Comparison of ENCODE assay signal across 1 cellular context in the genomic region with DNA sequence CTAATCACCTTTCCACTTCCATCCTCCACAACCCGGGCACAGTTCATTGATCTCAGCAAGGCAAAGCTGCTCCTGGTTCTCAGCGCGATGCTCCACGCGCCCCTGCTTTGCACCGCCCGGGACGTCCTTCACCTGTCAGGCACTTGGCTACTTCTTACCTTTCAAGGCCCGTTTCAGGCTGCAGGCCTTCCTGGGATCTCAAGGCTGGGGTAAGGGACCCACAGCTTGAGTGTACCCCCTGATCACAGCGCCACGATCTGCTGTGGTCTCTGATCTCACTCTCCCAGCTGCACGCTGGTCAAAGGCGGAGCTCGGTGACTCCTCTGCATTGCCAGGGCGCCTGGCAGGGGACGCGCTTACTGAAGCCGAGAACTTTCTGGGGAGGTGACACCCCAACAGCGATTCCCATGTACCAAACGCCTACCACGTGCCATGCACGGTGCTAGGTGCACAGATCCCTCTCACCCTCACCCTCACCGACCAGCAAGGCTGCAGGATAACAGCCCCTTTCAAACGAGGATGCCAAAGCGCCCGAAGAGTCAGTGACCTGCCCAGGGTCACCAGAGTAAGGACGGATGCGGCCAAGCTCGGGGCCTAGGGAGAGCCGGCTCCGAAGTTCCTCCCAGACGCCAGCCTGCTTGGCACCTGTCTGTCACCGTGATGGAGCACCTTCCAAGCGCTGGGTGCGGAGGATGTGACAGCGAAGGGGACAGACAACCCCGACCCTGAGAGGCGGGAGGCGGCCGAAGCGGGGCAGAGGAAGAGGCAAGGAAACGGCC.
TF ChIP-seq lines count a peak whose summit lies in the region.

No MANE protein-coding gene starts in this region.

TF ChIP-seq in HepG2, 621 proteins besides CTCF, POLR2A, EP300 and RAD21 (continued from another document and continues in another):
- TF ChIP-seq, protein P1, sequence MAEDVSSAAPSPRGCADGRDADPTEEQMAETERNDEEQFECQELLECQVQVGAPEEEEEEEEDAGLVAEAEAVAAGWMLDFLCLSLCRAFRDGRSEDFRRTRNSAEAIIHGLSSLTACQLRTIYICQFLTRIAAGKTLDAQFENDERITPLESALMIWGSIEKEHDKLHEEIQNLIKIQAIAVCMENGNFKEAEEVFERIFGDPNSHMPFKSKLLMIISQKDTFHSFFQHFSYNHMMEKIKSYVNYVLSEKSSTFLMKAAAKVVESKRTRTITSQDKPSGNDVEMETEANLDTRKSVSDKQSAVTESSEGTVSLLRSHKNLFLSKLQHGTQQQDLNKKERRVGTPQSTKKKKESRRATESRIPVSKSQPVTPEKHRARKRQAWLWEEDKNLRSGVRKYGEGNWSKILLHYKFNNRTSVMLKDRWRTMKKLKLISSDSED (CRISPR knock-in tag; IDR thresholded peaks at IDR 0.05) = no peak
- TF ChIP-seq, protein P2, sequence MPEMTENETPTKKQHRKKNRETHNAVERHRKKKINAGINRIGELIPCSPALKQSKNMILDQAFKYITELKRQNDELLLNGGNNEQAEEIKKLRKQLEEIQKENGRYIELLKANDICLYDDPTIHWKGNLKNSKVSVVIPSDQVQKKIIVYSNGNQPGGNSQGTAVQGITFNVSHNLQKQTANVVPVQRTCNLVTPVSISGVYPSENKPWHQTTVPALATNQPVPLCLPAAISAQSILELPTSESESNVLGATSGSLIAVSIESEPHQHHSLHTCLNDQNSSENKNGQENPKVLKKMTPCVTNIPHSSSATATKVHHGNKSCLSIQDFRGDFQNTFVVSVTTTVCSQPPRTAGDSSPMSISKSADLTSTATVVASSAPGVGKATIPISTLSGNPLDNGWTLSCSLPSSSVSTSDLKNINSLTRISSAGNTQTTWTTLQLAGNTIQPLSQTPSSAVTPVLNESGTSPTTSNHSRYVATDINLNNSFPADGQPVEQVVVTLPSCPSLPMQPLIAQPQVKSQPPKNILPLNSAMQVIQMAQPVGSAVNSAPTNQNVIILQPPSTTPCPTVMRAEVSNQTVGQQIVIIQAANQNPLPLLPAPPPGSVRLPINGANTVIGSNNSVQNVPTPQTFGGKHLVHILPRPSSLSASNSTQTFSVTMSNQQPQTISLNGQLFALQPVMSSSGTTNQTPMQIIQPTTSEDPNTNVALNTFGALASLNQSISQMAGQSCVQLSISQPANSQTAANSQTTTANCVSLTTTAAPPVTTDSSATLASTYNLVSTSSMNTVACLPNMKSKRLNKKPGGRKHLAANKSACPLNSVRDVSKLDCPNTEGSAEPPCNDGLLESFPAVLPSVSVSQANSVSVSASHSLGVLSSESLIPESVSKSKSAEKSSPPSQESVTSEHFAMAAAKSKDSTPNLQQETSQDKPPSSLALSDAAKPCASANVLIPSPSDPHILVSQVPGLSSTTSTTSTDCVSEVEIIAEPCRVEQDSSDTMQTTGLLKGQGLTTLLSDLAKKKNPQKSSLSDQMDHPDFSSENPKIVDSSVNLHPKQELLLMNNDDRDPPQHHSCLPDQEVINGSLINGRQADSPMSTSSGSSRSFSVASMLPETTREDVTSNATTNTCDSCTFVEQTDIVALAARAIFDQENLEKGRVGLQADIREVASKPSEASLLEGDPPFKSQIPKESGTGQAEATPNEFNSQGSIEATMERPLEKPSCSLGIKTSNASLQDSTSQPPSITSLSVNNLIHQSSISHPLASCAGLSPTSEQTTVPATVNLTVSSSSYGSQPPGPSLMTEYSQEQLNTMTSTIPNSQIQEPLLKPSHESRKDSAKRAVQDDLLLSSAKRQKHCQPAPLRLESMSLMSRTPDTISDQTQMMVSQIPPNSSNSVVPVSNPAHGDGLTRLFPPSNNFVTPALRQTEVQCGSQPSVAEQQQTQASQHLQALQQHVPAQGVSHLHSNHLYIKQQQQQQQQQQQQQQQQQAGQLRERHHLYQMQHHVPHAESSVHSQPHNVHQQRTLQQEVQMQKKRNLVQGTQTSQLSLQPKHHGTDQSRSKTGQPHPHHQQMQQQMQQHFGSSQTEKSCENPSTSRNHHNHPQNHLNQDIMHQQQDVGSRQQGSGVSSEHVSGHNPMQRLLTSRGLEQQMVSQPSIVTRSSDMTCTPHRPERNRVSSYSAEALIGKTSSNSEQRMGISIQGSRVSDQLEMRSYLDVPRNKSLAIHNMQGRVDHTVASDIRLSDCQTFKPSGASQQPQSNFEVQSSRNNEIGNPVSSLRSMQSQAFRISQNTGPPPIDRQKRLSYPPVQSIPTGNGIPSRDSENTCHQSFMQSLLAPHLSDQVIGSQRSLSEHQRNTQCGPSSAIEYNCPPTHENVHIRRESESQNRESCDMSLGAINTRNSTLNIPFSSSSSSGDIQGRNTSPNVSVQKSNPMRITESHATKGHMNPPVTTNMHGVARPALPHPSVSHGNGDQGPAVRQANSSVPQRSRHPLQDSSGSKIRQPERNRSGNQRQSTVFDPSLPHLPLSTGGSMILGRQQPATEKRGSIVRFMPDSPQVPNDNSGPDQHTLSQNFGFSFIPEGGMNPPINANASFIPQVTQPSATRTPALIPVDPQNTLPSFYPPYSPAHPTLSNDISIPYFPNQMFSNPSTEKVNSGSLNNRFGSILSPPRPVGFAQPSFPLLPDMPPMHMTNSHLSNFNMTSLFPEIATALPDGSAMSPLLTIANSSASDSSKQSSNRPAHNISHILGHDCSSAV (CRISPR knock-in tag; IDR thresholded peaks at IDR 0.05; ENCODE audit: borderline replicate concordance) = no peak
- TF ChIP-seq IRF2 (CRISPR knock-in tag; IDR thresholded peaks at IDR 0.05) (peak; percentile 49; the same call in 1 of the 2 replicates), ARHGAP35 (CRISPR knock-in tag; IDR thresholded peaks at IDR 0.05; ENCODE audit: borderline replicate concordance) (no peak; the same call in 1 of the 2 replicates), KLF6 (CRISPR knock-in tag; IDR thresholded peaks at IDR 0.05) (no peak), ZNF782 (CRISPR knock-in tag; IDR thresholded peaks at IDR 0.05; ENCODE audit: borderline replicate concordance) (no peak), POLR2AphosphoS5 (IDR thresholded peaks at IDR 0.05; ENCODE audit: low read depth, low read length) (no peak), SOX13 (IDR thresholded peaks at IDR 0.05) (no peak), SOX13 (CRISPR knock-in tag; conservative IDR thresholded peaks at IDR 0.05 in 1 of 2, IDR thresholded peaks at IDR 0.05 in 1 of 2) (no peak), ZFP36L2 (CRISPR knock-in tag; IDR thresholded peaks at IDR 0.05) (no peak), NFIC (IDR thresholded peaks at IDR 0.05; ENCODE audit: low read length) (no peak), RBM39 (IDR thresholded peaks at IDR 0.05; ENCODE audit: low read depth, low read length, poor library complexity, severe bottlenecking) (peak; percentile 4), FOXJ3 (CRISPR knock-in tag; IDR thresholded peaks at IDR 0.05; ENCODE audit: borderline replicate concordance) (no peak), WIZ (CRISPR knock-in tag; IDR thresholded peaks at IDR 0.05) (no peak; the same call in 1 of the 2 replicates), ZUFSP (CRISPR knock-in tag; IDR thresholded peaks at IDR 0.05; ENCODE audit: borderline replicate concordance) (no peak), SETDB1 (CRISPR knock-in tag; IDR thresholded peaks at IDR 0.05; ENCODE audit: borderline replicate concordance) (no peak), MEF2D (CRISPR knock-in tag; IDR thresholded peaks at IDR 0.05) (peak; percentile 78), ZNF230 (CRISPR knock-in tag; IDR thresholded peaks at IDR 0.05) (no peak), KLF13 (CRISPR knock-in tag; IDR thresholded peaks at IDR 0.05) (no peak), ZNF3 (CRISPR knock-in tag; IDR thresholded peaks at IDR 0.05) (no peak), HMGXB4 (CRISPR knock-in tag; IDR thresholded peaks at IDR 0.05; ENCODE audit: borderline replicate concordance in 1 of 2, low read depth in 1 of 2) (no peak; a peak in 1 of 4 replicates), REPIN1 (CRISPR knock-in tag; IDR thresholded peaks at IDR 0.05; ENCODE audit: borderline replicate concordance, low read depth) (peak; percentile 40; the same call in 1 of the 2 replicates), KAT7 (CRISPR knock-in tag; IDR thresholded peaks at IDR 0.05; ENCODE audit: borderline replicate concordance) (no peak)
- TF ChIP-seq, protein P3, sequence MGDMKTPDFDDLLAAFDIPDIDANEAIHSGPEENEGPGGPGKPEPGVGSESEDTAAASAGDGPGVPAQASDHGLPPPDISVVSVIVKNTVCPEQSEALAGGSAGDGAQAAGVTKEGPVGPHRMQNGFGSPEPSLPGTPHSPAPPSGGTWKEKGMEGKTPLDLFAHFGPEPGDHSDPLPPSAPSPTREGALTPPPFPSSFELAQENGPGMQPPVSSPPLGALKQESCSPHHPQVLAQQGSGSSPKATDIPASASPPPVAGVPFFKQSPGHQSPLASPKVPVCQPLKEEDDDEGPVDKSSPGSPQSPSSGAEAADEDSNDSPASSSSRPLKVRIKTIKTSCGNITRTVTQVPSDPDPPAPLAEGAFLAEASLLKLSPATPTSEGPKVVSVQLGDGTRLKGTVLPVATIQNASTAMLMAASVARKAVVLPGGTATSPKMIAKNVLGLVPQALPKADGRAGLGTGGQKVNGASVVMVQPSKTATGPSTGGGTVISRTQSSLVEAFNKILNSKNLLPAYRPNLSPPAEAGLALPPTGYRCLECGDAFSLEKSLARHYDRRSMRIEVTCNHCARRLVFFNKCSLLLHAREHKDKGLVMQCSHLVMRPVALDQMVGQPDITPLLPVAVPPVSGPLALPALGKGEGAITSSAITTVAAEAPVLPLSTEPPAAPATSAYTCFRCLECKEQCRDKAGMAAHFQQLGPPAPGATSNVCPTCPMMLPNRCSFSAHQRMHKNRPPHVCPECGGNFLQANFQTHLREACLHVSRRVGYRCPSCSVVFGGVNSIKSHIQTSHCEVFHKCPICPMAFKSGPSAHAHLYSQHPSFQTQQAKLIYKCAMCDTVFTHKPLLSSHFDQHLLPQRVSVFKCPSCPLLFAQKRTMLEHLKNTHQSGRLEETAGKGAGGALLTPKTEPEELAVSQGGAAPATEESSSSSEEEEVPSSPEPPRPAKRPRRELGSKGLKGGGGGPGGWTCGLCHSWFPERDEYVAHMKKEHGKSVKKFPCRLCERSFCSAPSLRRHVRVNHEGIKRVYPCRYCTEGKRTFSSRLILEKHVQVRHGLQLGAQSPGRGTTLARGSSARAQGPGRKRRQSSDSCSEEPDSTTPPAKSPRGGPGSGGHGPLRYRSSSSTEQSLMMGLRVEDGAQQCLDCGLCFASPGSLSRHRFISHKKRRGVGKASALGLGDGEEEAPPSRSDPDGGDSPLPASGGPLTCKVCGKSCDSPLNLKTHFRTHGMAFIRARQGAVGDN (CRISPR knock-in tag; IDR thresholded peaks at IDR 0.05) = peak; percentile 93
- TF ChIP-seq, protein P4, sequence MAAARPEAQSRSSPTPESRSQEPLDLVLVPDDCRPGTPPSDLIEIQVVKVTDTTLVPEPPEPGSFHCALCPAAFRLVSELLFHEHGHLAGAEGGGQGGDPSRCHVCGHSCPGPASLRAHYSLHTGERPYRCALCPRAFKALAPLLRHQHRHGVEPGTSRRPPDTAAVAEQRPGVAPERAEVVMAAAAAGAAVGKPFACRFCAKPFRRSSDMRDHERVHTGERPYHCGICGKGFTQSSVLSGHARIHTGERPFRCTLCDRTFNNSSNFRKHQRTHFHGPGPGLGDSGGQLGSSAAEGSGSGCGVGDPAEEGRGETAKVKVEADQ (CRISPR knock-in tag; IDR thresholded peaks at IDR 0.05; ENCODE audit: borderline replicate concordance) = no peak
- TF ChIP-seq, protein P5, sequence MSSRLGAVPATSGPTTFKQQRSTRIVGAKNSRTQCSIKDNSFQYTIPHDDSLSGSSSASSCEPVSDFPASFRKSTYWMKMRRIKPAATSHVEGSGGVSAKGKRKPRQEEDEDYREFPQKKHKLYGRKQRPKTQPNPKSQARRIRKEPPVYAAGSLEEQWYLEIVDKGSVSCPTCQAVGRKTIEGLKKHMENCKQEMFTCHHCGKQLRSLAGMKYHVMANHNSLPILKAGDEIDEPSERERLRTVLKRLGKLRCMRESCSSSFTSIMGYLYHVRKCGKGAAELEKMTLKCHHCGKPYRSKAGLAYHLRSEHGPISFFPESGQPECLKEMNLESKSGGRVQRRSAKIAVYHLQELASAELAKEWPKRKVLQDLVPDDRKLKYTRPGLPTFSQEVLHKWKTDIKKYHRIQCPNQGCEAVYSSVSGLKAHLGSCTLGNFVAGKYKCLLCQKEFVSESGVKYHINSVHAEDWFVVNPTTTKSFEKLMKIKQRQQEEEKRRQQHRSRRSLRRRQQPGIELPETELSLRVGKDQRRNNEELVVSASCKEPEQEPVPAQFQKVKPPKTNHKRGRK (CRISPR knock-in tag; IDR thresholded peaks at IDR 0.05) = no peak
